Comparison of ENCODE assay signal across 22 cellular contexts in genomic region chr21:35376406-35377135, GRCh38.
"Had no signal": no experiment of that assay in that cellular context is flagged by ENCODE, and none has a peak within 500 bp of the region (broad histone marks: within the 10 kb centered on the region; RNA-seq: fewer than 3 reads in every experiment).

No MANE protein-coding gene starts in this region.

- H3K4me1 ChIP-seq: gastrocnemius medialis, left ventricle myocardium inferior, pancreas, psoas muscle, right atrium auricular region, suprapubic skin had no signal

- H3K4me3 ChIP-seq: gastrocnemius medialis, left ventricle myocardium inferior, pancreas, psoas muscle, right atrium auricular region, skin epidermis, stomach, suprapubic skin, tibial nerve had no signal

- DNase-seq: activated CD8-positive, alpha-beta memory T cell treated with anti-CD3 and anti-CD28 coated beads, Interleukin-2, amount 10 ng/mL, durations not matched to agents 7 days and 5 days; activated CD8-positive, alpha-beta T cell treated with anti-CD3 and anti-CD28 coated beads for 36 hours; activated effector memory CD4-positive, alpha-beta T cell treated with anti-CD3 and anti-CD28 coated beads, Interleukin-2, amount 50 U/mL, for 16 hours; activated naive CD4-positive, alpha-beta T cell treated with anti-CD3 and anti-CD28 coated beads, Interleukin-2, amount 10 ng/mL, durations not matched to agents 7 days and 5 days; activated T-cell treated with anti-CD3 and anti-CD28 coated beads for 4 hours; effector CD8-positive, alpha-beta T cell; gastrocnemius medialis; hippocampal formation; left ventricle myocardium inferior; pancreas; psoas muscle; stimulated activated CD4-positive, alpha-beta T cell treated with anti-CD3 and anti-CD28 coated beads, Interleukin-2, amount 100 ng/mL, for 24 hours; stomach had no signal

- H3K9me3 ChIP-seq: gastrocnemius medialis, left ventricle myocardium inferior, neutrophil, pancreas, psoas muscle, right atrium auricular region, stomach, suprapubic skin, tibial nerve had no signal

- ATAC-seq: activated CD4-positive, CD25-positive, alpha-beta regulatory T cell treated with anti-CD3 and anti-CD28 coated beads, Interleukin-2, amount 50 U/mL, for 24 hours; activated CD8-positive, alpha-beta memory T cell treated with anti-CD3 and anti-CD28 coated beads, Interleukin-2, amount 10 ng/mL, durations not matched to agents 7 days and 5 days; activated CD8-positive, alpha-beta T cell treated with anti-CD3 and anti-CD28 coated beads for 36 hours; esophagus mucosa; gastrocnemius medialis; pancreas; psoas muscle; stimulated activated effector memory CD8-positive, alpha-beta T cell treated with anti-CD3 and anti-CD28 coated beads, Interleukin-12 subunit alpha, Interleukin-12 subunit beta, amount 100 ng/mL, for 72 hours had no signal

- H3K27ac ChIP-seq: gastrocnemius medialis, left ventricle myocardium inferior, neutrophil, pancreas, psoas muscle, right atrium auricular region, stomach, suprapubic skin, VCaP had no signal

- H3K27me3 ChIP-seq: gastrocnemius medialis, neutrophil, right atrium auricular region, stomach, suprapubic skin, tibial nerve had no signal

- H3K36me3 ChIP-seq: gastrocnemius medialis, left ventricle myocardium inferior, neutrophil, pancreas, right atrium auricular region, stomach, suprapubic skin, tibial nerve had no signal
